In genomic region chr11:37503411-37504065, GRCh38 we compare ENCODE assay signal across 10 cellular contexts.
A peak's percentile ranks its signal among the peaks of the same experiment; 100 is the strongest.
DNase-seq lines count a peak whose midpoint lies in the region; ATAC-seq, FAIRE-seq and TF ChIP-seq lines count a peak whose summit lies in the region.
"Had no signal": no experiment of that assay in that cellular context is flagged by ENCODE, and none has a peak within 500 bp of the region (broad histone marks: within the 10 kb centered on the region; RNA-seq: fewer than 3 reads in every experiment).

No MANE protein-coding gene starts in this region.

- H3K4me3 ChIP-seq in Panc1 (ENCODE audit: low read depth in 2 of 2, low read length in 2 of 2) = no peak overlapping the region

- peak; percentile 38 for ATAC-seq in activated CD8-positive, alpha-beta T cell treated with anti-CD3 and anti-CD28 coated beads for 36 hours
- no peak for ATAC-seq in activated CD8-positive, alpha-beta T cell treated with anti-CD3 and anti-CD28 coated beads, Interleukin-2, amount 10 ng/mL, durations not matched to agents 7 days and 5 days
- ATAC-seq in HG03025 (IDR thresholded peaks at IDR 0.05; ENCODE audit: low FRiP score, unreplicated experiment) (peak; percentile 38), Panc1 (peak; percentile 43; the same call in 1 of the 2 replicates)
- ATAC-seq in stimulated activated naive CD8-positive, alpha-beta T cell treated with anti-CD3 and anti-CD28 coated beads, Interleukin-15, amount 100 ng/mL, for 72 hours = peak; percentile 45

- H3K27me3 Mint-ChIP-seq in activated CD8-positive, alpha-beta T cell treated with anti-CD3 and anti-CD28 coated beads for 36 hours = no peaks in the 10 kb centered on the region
- H3K27me3 Mint-ChIP-seq in activated CD8-positive, alpha-beta T cell treated with anti-CD3 and anti-CD28 coated beads, Interleukin-2, amount 10 ng/mL, durations not matched to agents 7 days and 5 days (ENCODE audit: low read depth) = no peaks in the 10 kb centered on the region
- H3K27me3 Mint-ChIP-seq in stimulated activated naive CD8-positive, alpha-beta T cell treated with anti-CD3 and anti-CD28 coated beads, Interleukin-15, amount 100 ng/mL, for 72 hours = no peaks in the 10 kb centered on the region

- H3K36me3 ChIP-seq in Panc1 (ENCODE audit: control insufficient read depth, insufficient read depth, low read length) = no peaks in the 10 kb centered on the region

- TF ChIP-seq CTCF in activated CD8-positive, alpha-beta T cell treated with anti-CD3 and anti-CD28 coated beads for 36 hours (IDR thresholded peaks at IDR 0.05) = no peak
- TF ChIP-seq CTCF in Panc1 (IDR thresholded peaks at IDR 0.05) = no peak

- H3K27ac Mint-ChIP-seq in activated CD8-positive, alpha-beta T cell treated with anti-CD3 and anti-CD28 coated beads for 36 hours = no peak overlapping the region
- H3K27ac Mint-ChIP-seq in activated CD8-positive, alpha-beta T cell treated with anti-CD3 and anti-CD28 coated beads, Interleukin-2, amount 10 ng/mL, durations not matched to agents 7 days and 5 days = no peak overlapping the region
- H3K27ac Mint-ChIP-seq in stimulated activated naive CD8-positive, alpha-beta T cell treated with anti-CD3 and anti-CD28 coated beads, Interleukin-15, amount 100 ng/mL, for 72 hours = peak overlapping the region in 1 of 2 donors; percentile 85

- no peak for DNase-seq in activated CD8-positive, alpha-beta T cell treated with anti-CD3 and anti-CD28 coated beads for 36 hours
- no peak for DNase-seq in activated CD8-positive, alpha-beta T cell treated with anti-CD3 and anti-CD28 coated beads, Interleukin-2, amount 10 ng/mL, durations not matched to agents 7 days and 5 days
- DNase-seq in Panc1 (ENCODE audit: low read depth, low spot score) = no peak
- DNase-seq in stimulated activated naive CD8-positive, alpha-beta T cell treated with anti-CD3 and anti-CD28 coated beads, Interleukin-15, amount 100 ng/mL, for 72 hours = no peak
- no peak for DNase-seq in NCI-H345 treated with DMSO at 0.1 percent for 48 hours (lab: John Stamatoyannopoulos, UW; ENCODE audit: unreplicated experiment)
- DNase-seq in urothelium cell line (ENCODE audit: low spot score) = no peak
- no peak for DNase-seq in HK-2 (ENCODE audit: unreplicated experiment)
- DNase-seq: 8988T, NCI-H774 had no signal

- H3K27me3 ChIP-seq in Panc1 (ENCODE audit: control insufficient read depth, insufficient read depth, low read length) = no peaks in the 10 kb centered on the region

- in situ Hi-C loops in Panc1 (cut with HindIII; ENCODE audit: low pct_unique_long_range_greater_than_20kb, low sequenced_read_pairs) = no loop called here

- H3K4me3 Mint-ChIP-seq in activated CD8-positive, alpha-beta T cell treated with anti-CD3 and anti-CD28 coated beads for 36 hours = no peak overlapping the region
- H3K4me3 Mint-ChIP-seq in activated CD8-positive, alpha-beta T cell treated with anti-CD3 and anti-CD28 coated beads, Interleukin-2, amount 10 ng/mL, durations not matched to agents 7 days and 5 days = no peak overlapping the region
- H3K4me3 Mint-ChIP-seq in stimulated activated naive CD8-positive, alpha-beta T cell treated with anti-CD3 and anti-CD28 coated beads, Interleukin-15, amount 100 ng/mL, for 72 hours = no peak overlapping the region

- BruUV-seq in Panc1 (replicated peaks; lab: Mats Ljungman, UMichigan) = no TSS peak

- intact Hi-C loops in activated CD8-positive, alpha-beta T cell treated with anti-CD3 and anti-CD28 coated beads for 36 hours (cut with micrococcal nuclease) = no loop called here
- intact Hi-C loops in Panc1 (cut with micrococcal nuclease; ENCODE audit: unreplicated experiment) = no loop called here

- no peaks in the 10 kb centered on the region for H3K4me1 ChIP-seq in Panc1 (ENCODE audit: control insufficient read depth, insufficient read depth, low read length)

- H3K9me3 Mint-ChIP-seq in activated CD8-positive, alpha-beta T cell treated with anti-CD3 and anti-CD28 coated beads for 36 hours = peaks cover 6% of the 10 kb centered on the region
- no peaks in the 10 kb centered on the region for H3K9me3 Mint-ChIP-seq in activated CD8-positive, alpha-beta T cell treated with anti-CD3 and anti-CD28 coated beads, Interleukin-2, amount 10 ng/mL, durations not matched to agents 7 days and 5 days (ENCODE audit: insufficient read depth)
- H3K9me3 Mint-ChIP-seq in stimulated activated naive CD8-positive, alpha-beta T cell treated with anti-CD3 and anti-CD28 coated beads, Interleukin-15, amount 100 ng/mL, for 72 hours = peaks cover 8 to 30% of the 10 kb centered on the region in 2 donors

- peaks cover 9% of the 10 kb centered on the region for H3K4me1 Mint-ChIP-seq in activated CD8-positive, alpha-beta T cell treated with anti-CD3 and anti-CD28 coated beads for 36 hours (ENCODE audit: low read depth)
- peaks cover 9% of the 10 kb centered on the region for H3K4me1 Mint-ChIP-seq in activated CD8-positive, alpha-beta T cell treated with anti-CD3 and anti-CD28 coated beads, Interleukin-2, amount 10 ng/mL, durations not matched to agents 7 days and 5 days (ENCODE audit: low read depth)
- peaks cover 5% of the 10 kb centered on the region for H3K4me1 Mint-ChIP-seq in stimulated activated naive CD8-positive, alpha-beta T cell treated with anti-CD3 and anti-CD28 coated beads, Interleukin-15, amount 100 ng/mL, for 72 hours

- H3K27ac ChIP-seq in Panc1 (ENCODE audit: low read length) = peak overlapping the region; percentile 7; the same call in 1 of the 2 replicates

- no peaks in the 10 kb centered on the region for H3K36me3 Mint-ChIP-seq in activated CD8-positive, alpha-beta T cell treated with anti-CD3 and anti-CD28 coated beads for 36 hours (ENCODE audit: low read depth)
- no peaks in the 10 kb centered on the region for H3K36me3 Mint-ChIP-seq in activated CD8-positive, alpha-beta T cell treated with anti-CD3 and anti-CD28 coated beads, Interleukin-2, amount 10 ng/mL, durations not matched to agents 7 days and 5 days (ENCODE audit: low read depth)

- POLR2A ChIA-PET in activated CD8-positive, alpha-beta T cell treated with anti-CD3 and anti-CD28 coated beads for 36 hours (lab: Charles Lee) = no interaction called here
- POLR2A ChIA-PET in activated CD8-positive, alpha-beta T cell treated with anti-CD3 and anti-CD28 coated beads, Interleukin-2, amount 10 ng/mL, durations not matched to agents 7 days and 5 days (lab: Charles Lee) = no interaction called here
- POLR2A ChIA-PET in Panc1 (lab: Charles Lee) = no interaction called here

- no peaks in the 10 kb centered on the region for H3K9me3 ChIP-seq in Panc1 (ENCODE audit: control insufficient read depth, insufficient read depth, low read depth, low read length)

- CTCF ChIA-PET in activated CD8-positive, alpha-beta T cell treated with anti-CD3 and anti-CD28 coated beads for 36 hours (lab: Charles Lee) = no interaction called here
- CTCF ChIA-PET in activated CD8-positive, alpha-beta T cell treated with anti-CD3 and anti-CD28 coated beads, Interleukin-2, amount 10 ng/mL, durations not matched to agents 7 days and 5 days (lab: Charles Lee) = no interaction called here
- CTCF ChIA-PET in Panc1 (lab: Charles Lee) = no interaction called here

- no peak for FAIRE-seq in urothelium cell line (lab: Jason Lieb, UNC)
